In genomic region chr17:74267579-74267978, GRCh38 we compare ENCODE assay signal across 32 cellular contexts. TPM values are rescaled to one million over a fixed set of nuclear protein-coding genes. Genes with fewer than 3 reads are reported as not detected.
"Had no signal": no experiment of that assay in that cellular context is flagged by ENCODE, and none has a peak within 500 bp of the region (broad histone marks: within the 10 kb centered on the region; RNA-seq: fewer than 3 reads in every experiment).

No MANE protein-coding gene starts in this region.

- ATAC-seq: activated naive CD4-positive, alpha-beta T cell treated with anti-CD3 and anti-CD28 coated beads, Interleukin-2, amount 50 U/mL, for 72 hours; activated T-cell treated with anti-CD3 and anti-CD28 coated beads, Interleukin-2, amount 50 U/mL, for 4 hours; body of pancreas; Panc1 had no signal

- H3K4me3 Mint-ChIP-seq: activated B cell treated with CpG ODN at 0.5 μM for 24 hours; activated CD4-positive, alpha-beta memory T cell treated with anti-CD3 and anti-CD28 coated beads for 36 hours; activated naive CD4-positive, alpha-beta T cell treated with anti-CD3 and anti-CD28 coated beads for 36 hours; activated T-cell treated with anti-CD3 and anti-CD28 coated beads, Interleukin-2, amount 50 U/mL, for 4 hours; activated T-helper 1 cell treated with anti-CD3 and anti-CD28 coated beads, Interleukin-12 subunit alpha, Interleukin-12 subunit beta, Interleukin-2, Interleukin-4 antibody, amounts not matched to agents 30 ng/mL and 10 ng/mL and 1 ng/mL, durations not matched to agents 14 hours and 24 hours and 36 hours had no signal

- H3K4me3 ChIP-seq: adrenal gland, body of pancreas, SJCRH30, SK-N-MC had no signal

- H3K27me3 ChIP-seq: adrenal gland, body of pancreas, SJCRH30 had no signal

- H3K4me1 ChIP-seq: adrenal gland, body of pancreas had no signal

- H3K9me3 Mint-ChIP-seq: activated CD4-positive, alpha-beta memory T cell treated with anti-CD3 and anti-CD28 coated beads for 36 hours; activated naive CD4-positive, alpha-beta T cell treated with anti-CD3 and anti-CD28 coated beads for 36 hours; activated naive CD4-positive, alpha-beta T cell treated with anti-CD3 and anti-CD28 coated beads, Interleukin-2, amount 50 U/mL, for 72 hours; activated T-cell treated with anti-CD3 and anti-CD28 coated beads, Interleukin-2, amount 50 U/mL, for 4 hours had no signal

- H3K4me1 Mint-ChIP-seq: activated B cell treated with CpG ODN at 0.5 μM for 24 hours had no signal

- H3K27ac Mint-ChIP-seq: activated B cell treated with CpG ODN at 0.5 μM for 24 hours; activated CD4-positive, alpha-beta memory T cell treated with anti-CD3 and anti-CD28 coated beads for 36 hours; activated naive CD4-positive, alpha-beta T cell treated with anti-CD3 and anti-CD28 coated beads for 36 hours; activated naive CD4-positive, alpha-beta T cell treated with anti-CD3 and anti-CD28 coated beads, Interleukin-2, amount 50 U/mL, for 72 hours; activated T-helper 1 cell treated with anti-CD3 and anti-CD28 coated beads, Interleukin-12 subunit alpha, Interleukin-12 subunit beta, Interleukin-2, Interleukin-4 antibody, amounts not matched to agents 30 ng/mL and 10 ng/mL and 1 ng/mL, durations not matched to agents 14 hours and 24 hours and 36 hours had no signal

- H3K36me3 Mint-ChIP-seq: activated CD4-positive, alpha-beta memory T cell treated with anti-CD3 and anti-CD28 coated beads for 36 hours; activated naive CD4-positive, alpha-beta T cell treated with anti-CD3 and anti-CD28 coated beads, Interleukin-2, amount 50 U/mL, for 72 hours had no signal

- H3K36me3 ChIP-seq: adrenal gland, SJCRH30 had no signal

- DNase-seq: activated B cell treated with CpG ODN at 0.5 μM for 24 hours; activated CD4-positive, alpha-beta memory T cell treated with anti-CD3 and anti-CD28 coated beads for 36 hours; activated CD4-positive, alpha-beta T cell treated with anti-CD3 and anti-CD28 coated beads for 4 hours; activated CD4-positive, alpha-beta T cell treated with anti-CD3 and anti-CD28 coated beads, Interleukin-2, amount 50 U/mL, for 1 hour; activated CD4-positive, CD25-positive, alpha-beta regulatory T cell treated with anti-CD3 and anti-CD28 coated beads, Interleukin-2, amount 50 U/mL, for 72 hours; activated CD8-positive, alpha-beta memory T cell treated with anti-CD3 and anti-CD28 coated beads, Interleukin-2, amount 50 U/mL, for 4 hours; activated gamma-delta T cell treated with Interleukin-2 at 50 U/mL for 16 hours; activated naive CD4-positive, alpha-beta T cell treated with anti-CD3 and anti-CD28 coated beads for 36 hours; activated T-cell treated with anti-CD3 and anti-CD28 coated beads for 4 hours; activated T-cell treated with anti-CD3 and anti-CD28 coated beads, Interleukin-2, amount 50 U/mL, for 4 hours; body of pancreas; Karpas-422; KBM-7; NCI-H1105; NCI-H1417 treated with DMSO at 0.1 percent for 48 hours; NCI-H187 treated with DMSO at 0.1 percent for 48 hours; NCI-H2081; NCI-H345; NCI-H524 treated with DMSO at 0.1 percent for 48 hours; SHP77; T-helper 9 cell had no signal

- H3K27ac ChIP-seq: adrenal gland, body of pancreas, SJCRH30, SK-N-MC, VCaP had no signal

- H3K9me3 ChIP-seq: adrenal gland, body of pancreas, SJCRH30 had no signal

RNA-seq across cellular contexts. Expression of gene DNAI2, which starts 6.5 kb away (rescaled TPM):
- total RNA-seq: activated B cell treated with CpG ODN at 0.5 μM for 24 hours; activated T-cell treated with anti-CD3 and anti-CD28 coated beads, Interleukin-2, amount 50 U/mL, for 4 hours; astrocyte; body of pancreas; MCF 10A; NCI-H460; RPMI7951; SJCRH30 had no signal

RNA-seq across cellular contexts. Expression of gene KIF19, which starts 58.4 kb away (rescaled TPM):
- total RNA-seq: activated B cell treated with CpG ODN at 0.5 μM for 24 hours; activated naive CD4-positive, alpha-beta T cell treated with anti-CD3 and anti-CD28 coated beads for 36 hours; activated T-cell treated with anti-CD3 and anti-CD28 coated beads, Interleukin-2, amount 50 U/mL, for 4 hours; astrocyte; MCF 10A; NCI-H460; RPMI7951; SJCRH30 had no signal
